ENCODE assay signal across 1 cellular context in the genomic region with DNA sequence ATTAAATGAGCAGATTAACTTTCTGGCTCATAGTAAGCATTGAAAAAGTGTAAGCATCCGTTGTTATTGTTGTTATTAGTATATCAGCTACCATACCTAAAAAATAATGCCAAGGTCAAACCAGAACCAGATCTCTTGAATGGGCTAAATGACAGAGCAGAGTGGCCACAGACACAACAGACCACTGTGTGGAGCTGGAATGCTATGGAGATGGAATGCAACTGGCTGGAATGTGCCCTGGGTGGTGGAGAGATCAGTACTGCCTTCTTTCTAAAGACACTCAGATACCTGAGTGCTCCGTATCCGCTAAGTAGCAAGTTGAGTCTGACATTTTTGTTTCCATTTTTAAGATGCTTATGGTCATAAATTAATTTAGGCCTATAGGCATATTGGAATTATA.
TF ChIP-seq lines count a peak whose summit lies in the region.

No MANE protein-coding gene starts in this region.

TF ChIP-seq in HepG2, 621 proteins besides CTCF, POLR2A, EP300 and RAD21:
- TF ChIP-seq STAG1 (CRISPR knock-in tag; IDR thresholded peaks at IDR 0.05) (peak; percentile 19; the same call in 1 of the 2 replicates), RBAK (CRISPR knock-in tag; IDR thresholded peaks at IDR 0.05) (no peak), HNRNPL (IDR thresholded peaks at IDR 0.05; ENCODE audit: low read depth, low read length) (no peak), NFE2L2 (IDR thresholded peaks at IDR 0.05; ENCODE audit: low read length) (no peak), SYNCRIP (IDR thresholded peaks at IDR 0.05; ENCODE audit: insufficient read depth, low read depth, low read length) (no peak)
- TF ChIP-seq, protein P1, sequence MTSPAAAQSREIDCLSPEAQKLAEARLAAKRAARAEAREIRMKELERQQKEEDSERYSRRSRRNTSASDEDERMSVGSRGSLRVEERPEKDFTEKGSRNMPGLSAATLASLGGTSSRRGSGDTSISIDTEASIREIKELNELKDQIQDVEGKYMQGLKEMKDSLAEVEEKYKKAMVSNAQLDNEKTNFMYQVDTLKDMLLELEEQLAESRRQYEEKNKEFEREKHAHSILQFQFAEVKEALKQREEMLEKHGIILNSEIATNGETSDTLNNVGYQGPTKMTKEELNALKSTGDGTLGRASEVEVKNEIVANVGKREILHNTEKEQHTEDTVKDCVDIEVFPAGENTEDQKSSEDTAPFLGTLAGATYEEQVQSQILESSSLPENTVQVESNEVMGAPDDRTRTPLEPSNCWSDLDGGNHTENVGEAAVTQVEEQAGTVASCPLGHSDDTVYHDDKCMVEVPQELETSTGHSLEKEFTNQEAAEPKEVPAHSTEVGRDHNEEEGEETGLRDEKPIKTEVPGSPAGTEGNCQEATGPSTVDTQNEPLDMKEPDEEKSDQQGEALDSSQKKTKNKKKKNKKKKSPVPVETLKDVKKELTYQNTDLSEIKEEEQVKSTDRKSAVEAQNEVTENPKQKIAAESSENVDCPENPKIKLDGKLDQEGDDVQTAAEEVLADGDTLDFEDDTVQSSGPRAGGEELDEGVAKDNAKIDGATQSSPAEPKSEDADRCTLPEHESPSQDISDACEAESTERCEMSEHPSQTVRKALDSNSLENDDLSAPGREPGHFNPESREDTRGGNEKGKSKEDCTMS (CRISPR knock-in tag; conservative IDR thresholded peaks at IDR 0.05), result no peak
